In genomic region chr7:80134105-80134535, GRCh38 we compare ENCODE assay signal across 7 cellular contexts. TPM values are rescaled to one million over a fixed set of nuclear protein-coding genes. Genes with fewer than 3 reads are reported as not detected.
DNase-seq lines count a peak whose midpoint lies in the region; ATAC-seq and TF ChIP-seq lines count a peak whose summit lies in the region.

No MANE protein-coding gene starts in this region.

- intact Hi-C loops in ascending aorta (cut with DNase I) = loop anchor here (5.0 to 10.0 kb wide), 2 partner anchors 258 to 679 kb away; partner anchors contain the start of gene MAGI2

- peak overlapping the region; percentile 27; the same call in 1 of the 2 replicates for H3K4me2 ChIP-seq in KMS-11

- no peaks in the 10 kb centered on the region for H4K20me1 ChIP-seq in KMS-11 (ENCODE audit: insufficient read depth)

- peaks cover 14% of the 10 kb centered on the region for H3K4me1 ChIP-seq in KMS-11 (ENCODE audit: low read depth, poor library complexity, severe bottlenecking)
- peaks cover 0 to 19% of the 10 kb centered on the region in 2 donors for H3K4me1 ChIP-seq in ascending aorta
- H3K4me1 ChIP-seq in subcutaneous abdominal adipose tissue (ENCODE audit: control insufficient read depth in 5 of 5, insufficient read depth in 5 of 5, low read length in 5 of 5) = peaks cover 3 to 41% (median 23%) of the 10 kb centered on the region in 5 donors

- H3K36me3 ChIP-seq in KMS-11 (ENCODE audit: insufficient read depth) (no peaks in the 10 kb centered on the region), ascending aorta (no peaks in the 10 kb centered on the region), kidney epithelial cell (ENCODE audit: control insufficient read depth, insufficient read depth, low read length) (no peaks in the 10 kb centered on the region), subcutaneous abdominal adipose tissue (ENCODE audit: control insufficient read depth in 5 of 5, insufficient read depth in 5 of 5, low read length in 5 of 5) (no peaks in the 10 kb centered on the region)

- H3K27me3 ChIP-seq in KMS-11 (ENCODE audit: insufficient read depth, low read depth) = no peaks in the 10 kb centered on the region; the same call in 1 of the 2 replicates
- H3K27me3 ChIP-seq in ascending aorta = no peaks in the 10 kb centered on the region
- no peaks in the 10 kb centered on the region for H3K27me3 ChIP-seq in kidney epithelial cell (ENCODE audit: control insufficient read depth, insufficient read depth, low read length)
- H3K27me3 ChIP-seq in subcutaneous abdominal adipose tissue (ENCODE audit: control insufficient read depth in 5 of 5, insufficient read depth in 4 of 5, low read length in 5 of 5) = no peaks in the 10 kb centered on the region

- no peak for TF ChIP-seq CTCF in KMS-11 (conservative IDR thresholded peaks at IDR 0.05; ENCODE audit: low read depth, low read length)
- no peak for TF ChIP-seq CTCF in ascending aorta (IDR thresholded peaks at IDR 0.05)
- no peak for TF ChIP-seq CTCF in kidney epithelial cell (IDR thresholded peaks at IDR 0.05; ENCODE audit: insufficient read depth, low read length, poor library complexity, severe bottlenecking)

- H3K79me2 ChIP-seq in KMS-11 (ENCODE audit: insufficient read depth, low read depth) = peaks cover under 1% of the 10 kb centered on the region; the same call in 1 of the 2 replicates

- H3K4me3 ChIP-seq in KMS-11 (IDR thresholded peaks at IDR 0.05; ENCODE audit: insufficient read depth, low read depth, low read length) (no peak overlapping the region), ascending aorta (peak overlapping the region; percentile 64 to 92), kidney epithelial cell (ENCODE audit: low read depth, low read length) (peak overlapping the region; percentile 97), subcutaneous abdominal adipose tissue (ENCODE audit: low read depth in 1 of 5, low read length in 5 of 5) (peak overlapping the region; percentile 69 to 98 (median 85))

- H3K9ac ChIP-seq in KMS-11 = peak overlapping the region; percentile 66; the same call in 1 of the 2 replicates
- H3K9ac ChIP-seq in subcutaneous abdominal adipose tissue (ENCODE audit: low read length in 5 of 5) = peak overlapping the region; percentile 52 to 82 (median 77)

- ATAC-seq in HG03442 (IDR thresholded peaks at IDR 0.05; ENCODE audit: unreplicated experiment) = no peak
- ATAC-seq in HG03378 (IDR thresholded peaks at IDR 0.05; ENCODE audit: unreplicated experiment) = no peak
- ATAC-seq in HG02623 (IDR thresholded peaks at IDR 0.05; ENCODE audit: unreplicated experiment) = no peak

- H2AFZ ChIP-seq in KMS-11 (ENCODE audit: low read depth) = peak overlapping the region; percentile 96

- H3K27ac ChIP-seq in KMS-11 = no peak overlapping the region
- peak overlapping the region; percentile 70 to 85 for H3K27ac ChIP-seq in ascending aorta
- H3K27ac ChIP-seq in subcutaneous abdominal adipose tissue (ENCODE audit: low read depth, low read length) = peak overlapping the region; percentile 83

- no peaks in the 10 kb centered on the region for H3K9me3 ChIP-seq in ascending aorta
- no peaks in the 10 kb centered on the region for H3K9me3 ChIP-seq in subcutaneous abdominal adipose tissue (ENCODE audit: control insufficient read depth in 5 of 5, low read length in 5 of 5)

- no peak for DNase-seq in ascending aorta (ENCODE audit: low spot score in 2 of 2)
- DNase-seq in kidney epithelial cell (ENCODE audit: low read depth) = no peak

RNA-seq across cellular contexts. Expression of gene GNAI1, which starts 0.5 kb away (rescaled TPM):
- 8.7 TPM for total RNA-seq in ascending aorta
- total RNA-seq in kidney epithelial cell = 17.7 and 21.6 TPM in 2 replicates
